In genomic region chr7:100157334-100158228, GRCh38 we compare ENCODE assay signal across 8 cellular contexts. TPM values are rescaled to one million over a fixed set of nuclear protein-coding genes. Genes with fewer than 3 reads are reported as not detected.
A peak's percentile ranks its signal among the peaks of the same experiment; 100 is the strongest.
DNase-seq lines count a peak whose midpoint lies in the region; ATAC-seq and TF ChIP-seq lines count a peak whose summit lies in the region.

No MANE protein-coding gene starts in this region.

- no peaks in the 10 kb centered on the region for H3K9me3 Mint-ChIP-seq in CD4-positive, alpha-beta T cell
- H3K9me3 Mint-ChIP-seq in activated CD4-positive, alpha-beta memory T cell treated with anti-CD3 and anti-CD28 coated beads, Interleukin-2, amount 10 ng/mL, durations not matched to agents 7 days and 5 days, result no peaks in the 10 kb centered on the region

- TF ChIP-seq EP300 in ovary (IDR thresholded peaks at IDR 0.05), result no peak

- H3K36me3 ChIP-seq in ovary, result no peaks in the 10 kb centered on the region

- peak overlapping the region; percentile 85 for H3K4me3 ChIP-seq in ovary

- CTCF ChIA-PET in CD4-positive, alpha-beta T cell (lab: Charles Lee), result interaction anchor here (1.0 to 1.1 kb wide), 2 partner anchors 9 to 26 kb away, joined by 3 read pairs; partner anchors contain the start of gene LAMTOR4
- CTCF ChIA-PET in activated CD4-positive, alpha-beta memory T cell treated with anti-CD3 and anti-CD28 coated beads, Interleukin-2, amount 10 ng/mL, durations not matched to agents 7 days and 5 days (lab: Charles Lee), result interaction anchor here (0.8 to 1.6 kb wide), 5 partner anchors 9 to 51 kb away, joined by 3 to 5 read pairs (median 3); partner anchors contain the start of genes GPC2 and LAMTOR4

- H3K36me3 Mint-ChIP-seq in CD4-positive, alpha-beta T cell (ENCODE audit: low read depth), result peaks cover 43% of the 10 kb centered on the region
- peaks cover 47% of the 10 kb centered on the region for H3K36me3 Mint-ChIP-seq in activated CD4-positive, alpha-beta memory T cell treated with anti-CD3 and anti-CD28 coated beads, Interleukin-2, amount 10 ng/mL, durations not matched to agents 7 days and 5 days (ENCODE audit: low read depth)

- peak overlapping the region; percentile 76 for H3K27ac Mint-ChIP-seq in CD4-positive, alpha-beta T cell
- H3K27ac Mint-ChIP-seq in activated CD4-positive, alpha-beta memory T cell treated with anti-CD3 and anti-CD28 coated beads, Interleukin-2, amount 10 ng/mL, durations not matched to agents 7 days and 5 days, result peak overlapping the region; percentile 66

- H3K27me3 Mint-ChIP-seq in CD4-positive, alpha-beta T cell, result no peaks in the 10 kb centered on the region
- H3K27me3 Mint-ChIP-seq in activated CD4-positive, alpha-beta memory T cell treated with anti-CD3 and anti-CD28 coated beads, Interleukin-2, amount 10 ng/mL, durations not matched to agents 7 days and 5 days, result no peaks in the 10 kb centered on the region

- WGBS in ovary, 3 donors, result 10 to 21% (median 14%) methylated on average over 25 to 32 of the region's 32 CpGs

- no peak for TF ChIP-seq POLR2A in ovary (IDR thresholded peaks at IDR 0.05)

- H3K27me3 ChIP-seq in CD4-positive, alpha-beta T cell (ENCODE audit: control insufficient read depth, insufficient read depth, low read length), result no peaks in the 10 kb centered on the region
- H3K27me3 ChIP-seq in ovary, result no peaks in the 10 kb centered on the region

- peaks cover 3% of the 10 kb centered on the region for H3K4me1 ChIP-seq in ovary (ENCODE audit: insufficient read depth)

- no peaks in the 10 kb centered on the region for H3K9me3 ChIP-seq in CD4-positive, alpha-beta T cell (ENCODE audit: control insufficient read depth, low read length)
- no peaks in the 10 kb centered on the region for H3K9me3 ChIP-seq in ovary

- peaks cover 55% of the 10 kb centered on the region for H3K4me1 Mint-ChIP-seq in CD4-positive, alpha-beta T cell (ENCODE audit: low read depth)
- peaks cover 52% of the 10 kb centered on the region for H3K4me1 Mint-ChIP-seq in activated CD4-positive, alpha-beta memory T cell treated with anti-CD3 and anti-CD28 coated beads, Interleukin-2, amount 10 ng/mL, durations not matched to agents 7 days and 5 days

- ATAC-seq in CD4-positive, alpha-beta T cell (ENCODE audit: poor library complexity), result no peak
- ATAC-seq in HG03159 (IDR thresholded peaks at IDR 0.05; ENCODE audit: unreplicated experiment), result peak; percentile 5
- no peak for ATAC-seq in GM19452 (IDR thresholded peaks at IDR 0.05; ENCODE audit: unreplicated experiment)
- ATAC-seq in GM18868 (IDR thresholded peaks at IDR 0.05; ENCODE audit: unreplicated experiment), result no peak

- DNase-seq in CD4-positive, alpha-beta T cell, result no peak
- no peak for DNase-seq in activated CD4-positive, alpha-beta memory T cell treated with anti-CD3 and anti-CD28 coated beads, Interleukin-2, amount 10 ng/mL, durations not matched to agents 7 days and 5 days
- DNase-seq in germinal center (ENCODE audit: low spot score) (peak; percentile 37), ovary (peak in 2 of 5 donors; percentile 41 to 68), inferior parietal cortex (ENCODE audit: extremely low spot score) (no peak)

- H3K27ac ChIP-seq in CD4-positive, alpha-beta T cell (ENCODE audit: low read depth, low read length), result peak overlapping the region; percentile 87
- peak overlapping the region; percentile 2 to 75 for H3K27ac ChIP-seq in ovary

- H3K4me3 Mint-ChIP-seq in CD4-positive, alpha-beta T cell, result peak overlapping the region; percentile 81
- peak overlapping the region; percentile 78 for H3K4me3 Mint-ChIP-seq in activated CD4-positive, alpha-beta memory T cell treated with anti-CD3 and anti-CD28 coated beads, Interleukin-2, amount 10 ng/mL, durations not matched to agents 7 days and 5 days

- TF ChIP-seq CTCF in CD4-positive, alpha-beta T cell (IDR thresholded peaks at IDR 0.05), result no peak
- TF ChIP-seq CTCF in ovary (IDR thresholded peaks at IDR 0.05), result no peak

- POLR2A ChIA-PET in CD4-positive, alpha-beta T cell (lab: Charles Lee), result interaction anchor here (0.6 to 3.1 kb wide), 12 partner anchors 8 to 692 kb away, joined by 3 to 27 read pairs (median 4); partner anchors contain the start of genes AGFG2, ATP5MF, GAL3ST4 and GPC2
- POLR2A ChIA-PET in activated CD4-positive, alpha-beta memory T cell treated with anti-CD3 and anti-CD28 coated beads, Interleukin-2, amount 10 ng/mL, durations not matched to agents 7 days and 5 days (lab: Charles Lee), result interaction anchor here (0.6 to 4.2 kb wide), 16 partner anchors 8 to 287 kb away, joined by 3 to 27 read pairs (median 4); partner anchors contain the start of genes AP4M1, GAL3ST4, GPC2 and LAMTOR4

- intact Hi-C loops in CD4-positive, alpha-beta T cell (cut with DNase I, micrococcal nuclease), result loop anchor here (1.0 to 5.0 kb wide), 3 partner anchors 9 to 115 kb away; partner anchors contain the start of genes GPC2 (in 1 of the 2), LAMTOR4 (in 1 of the 2) and STAG3 (in 1 of the 2)
- intact Hi-C loops in ovary (cut with DNase I), result no loop called here

RNA-seq across cellular contexts. Expression of gene TRAPPC14, which starts 0.9 kb away (rescaled TPM):
- 10 to 100 TPM; 37.9 to 42.6 TPM for total RNA-seq in CD4-positive, alpha-beta T cell
- 10 to 100 TPM; 37.8 to 41.2 TPM for total RNA-seq in activated CD4-positive, alpha-beta memory T cell treated with anti-CD3 and anti-CD28 coated beads, Interleukin-2, amount 10 ng/mL, durations not matched to agents 7 days and 5 days
- total RNA-seq in ovary, result 10 to 100 TPM in 5 of 7 donors, 1 to 10 TPM in 2; 6.2 to 27.2 (median 14.8) TPM
- polyA plus RNA-seq in ovary, result 1 to 10 TPM; 2.8 to 9.1 TPM

RNA-seq across cellular contexts. Expression of gene LAMTOR4, which starts 8.9 kb away (rescaled TPM):
- total RNA-seq in CD4-positive, alpha-beta T cell, result 100 to 1,000 TPM; 107 to 125 TPM
- 100 to 1,000 TPM; 164 to 167 TPM for total RNA-seq in activated CD4-positive, alpha-beta memory T cell treated with anti-CD3 and anti-CD28 coated beads, Interleukin-2, amount 10 ng/mL, durations not matched to agents 7 days and 5 days
- total RNA-seq in ovary, result 100 to 1,000 TPM; 101 to 245 (median 108) TPM
- polyA plus RNA-seq in ovary, result 100 to 1,000 TPM in 1 of 2 donors, 10 to 100 TPM in 1; 10.3 to 246 TPM

RNA-seq across cellular contexts. Expression of gene GAL3ST4, which starts 10.8 kb away (rescaled TPM):
- total RNA-seq in CD4-positive, alpha-beta T cell, result 10 to 100 TPM; 12.7 to 13.2 TPM
- total RNA-seq in activated CD4-positive, alpha-beta memory T cell treated with anti-CD3 and anti-CD28 coated beads, Interleukin-2, amount 10 ng/mL, durations not matched to agents 7 days and 5 days, result 1 to 10 TPM; 2.4 to 2.7 TPM
- 10 to 100 TPM in 2 of 7 donors, 1 to 10 TPM in 5; 3.1 to 16.3 (median 7.4) TPM for total RNA-seq in ovary
- 10 to 100 TPM in 1 of 2 donors, 1 to 10 TPM in 1; 4.3 to 10.6 TPM for polyA plus RNA-seq in ovary

RNA-seq across cellular contexts. Expression of gene GPC2, which starts 19.6 kb away (rescaled TPM):
- 10 to 100 TPM; 16.4 to 18.7 TPM for total RNA-seq in CD4-positive, alpha-beta T cell
- total RNA-seq in activated CD4-positive, alpha-beta memory T cell treated with anti-CD3 and anti-CD28 coated beads, Interleukin-2, amount 10 ng/mL, durations not matched to agents 7 days and 5 days, result 1 to 10 TPM; 3.8 to 4.8 TPM
- 1 to 10 TPM; 2.0 to 5.6 (median 3.1) TPM for total RNA-seq in ovary
- polyA plus RNA-seq in ovary, result 1 to 10 TPM in 1 of 2 donors, under 1 TPM in 1; 0.25 to 2.9 TPM

RNA-seq across cellular contexts. Expression of gene STAG3, which starts 20.1 kb away (rescaled TPM):
- total RNA-seq in CD4-positive, alpha-beta T cell, result 1 to 10 TPM; 4.0 to 5.5 TPM
- total RNA-seq in activated CD4-positive, alpha-beta memory T cell treated with anti-CD3 and anti-CD28 coated beads, Interleukin-2, amount 10 ng/mL, durations not matched to agents 7 days and 5 days, result 10 to 100 TPM; 12.9 to 13.1 TPM
- total RNA-seq in ovary, result 1 to 10 TPM in 4 of 7 donors, under 1 TPM in 3; 0.66 to 2.8 (median 1.7) TPM
- 1 to 10 TPM; 1.9 to 3.2 TPM for polyA plus RNA-seq in ovary

Comparison
In these comparisons a context has a peak if more than half of its experiments do, and no peak if none do; other contexts are left out.
1. intact Hi-C loops: an anchor here in CD4-positive, alpha-beta T cell (1.0 to 5.0 kb wide); none called in ovary.